19 cellular contexts compared by ENCODE assay signal in the genomic region with DNA sequence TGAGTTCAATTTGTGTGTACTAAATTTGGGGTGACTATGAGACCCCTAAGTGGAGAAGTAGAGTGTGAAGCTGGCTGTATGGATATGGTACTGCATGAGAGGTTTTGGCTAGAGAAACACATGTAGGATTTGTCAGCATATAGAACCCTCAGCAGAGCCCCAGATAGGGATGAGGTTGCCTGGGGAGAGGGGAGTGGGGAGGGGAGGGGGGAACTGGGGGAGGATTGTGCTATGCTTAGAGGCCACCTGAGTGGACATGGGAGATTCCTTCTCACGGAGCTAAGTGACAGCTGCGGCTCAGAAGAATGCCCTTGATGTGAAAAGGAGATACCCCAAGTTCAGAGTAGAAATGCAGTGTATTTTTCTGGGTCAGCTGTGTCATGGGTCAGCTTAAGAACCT. TPM values are rescaled to one million over a fixed set of nuclear protein-coding genes. Genes with fewer than 3 reads are reported as not detected.
DNase-seq lines count a peak whose midpoint lies in the region; ATAC-seq, FAIRE-seq and TF ChIP-seq lines count a peak whose summit lies in the region.
"Had no signal": no experiment of that assay in that cellular context is flagged by ENCODE, and none has a peak within 500 bp of the region (broad histone marks: within the 10 kb centered on the region; RNA-seq: fewer than 3 reads in every experiment).

No MANE protein-coding gene starts in this region.

- ATAC-seq in K562: no peak
- ATAC-seq in gastrocnemius medialis: no peak
- ATAC-seq: A549; CD8-positive, alpha-beta T cell had no signal

- no peak for TF ChIP-seq EP300 in K562 (IDR thresholded peaks at IDR 0.05; ENCODE audit: low read length)

- no TSS peak for BruUV-seq in K562 (replicated peaks; lab: Mats Ljungman, UMichigan)

- FAIRE-seq in K562 (lab: Jason Lieb, UNC): peak; percentile 29
- FAIRE-seq: A549, D721Med, G401.6, GM12891 had no signal

- POLR2A ChIA-PET in K562 (lab: Yijun Ruan, JAX): interaction anchor here (0.5 to 1.4 kb wide), 2 partner anchors 12 to 1537 kb away, joined by 3 read pairs; a partner anchor contains a TSS

- H3K36me3 ChIP-seq in K562 (ENCODE audit: control insufficient read depth, insufficient read depth, low read length) (peaks cover 50% of the 10 kb centered on the region), gastrocnemius medialis (peaks cover 0 to 33% of the 10 kb centered on the region in 2 donors)
- H3K36me3 ChIP-seq: BE2C had no signal

- in situ Hi-C loops in K562 (cut with MboI) (loop anchor here (10.0 to 25.0 kb wide), 2 partner anchors 114 to 318 kb away; a partner anchor contains a TSS), gastrocnemius medialis (cut with MboI; ENCODE audit: low sequenced_read_pairs in 4 of 4) (loop anchor here in 3 of 4 donors (5.0 to 25.0 kb wide), 3 partner anchors 122 to 482 kb away; a partner anchor contains a TSS)

- no peak overlapping the region for H3K9ac ChIP-seq in K562 (ENCODE audit: insufficient read depth in 1 of 2, low read depth in 2 of 2, low read length in 2 of 2)

- no peak overlapping the region for H3K4me2 ChIP-seq in K562 (ENCODE audit: insufficient read depth, low read length)
- H3K4me2 ChIP-seq: A549 had no signal

- no peak for TF ChIP-seq RAD21 in K562 (CRISPR knock-in tag; conservative IDR thresholded peaks at IDR 0.05 in 1 of 2, IDR thresholded peaks at IDR 0.05 in 1 of 2)

- H2AFZ ChIP-seq in K562 (ENCODE audit: low read depth, low read length): no peak overlapping the region

- CTCF ChIA-PET in K562 (lab: Yijun Ruan, JAX; ENCODE audit: low intra/inter-chr PET ratio): no interaction called here

- TF ChIP-seq POLR2A in K562 (conservative IDR thresholded peaks at IDR 0.05) (no peak), gastrocnemius medialis (IDR thresholded peaks at IDR 0.05) (no peak)

- H3K27ac ChIP-seq in K562 (ENCODE audit: extremely low read depth, low read depth, low read length) (no peak overlapping the region), gastrocnemius medialis (peak overlapping the region in 3 of 4 donors; percentile 8 to 99 (median 77))
- H3K27ac ChIP-seq: C4-2B had no signal

- DNase-seq in K562 (ENCODE audit: extremely low read depth in 1 of 4, low spot score in 3 of 4) (no peak), islet precursor cell (peak; percentile 37), gastrocnemius medialis (no peak), NCI-H446 (lab: John Stamatoyannopoulos, UW) (no peak), NCI-H187 treated with DMSO at 0.1 percent for 48 hours (lab: John Stamatoyannopoulos, UW) (no peak)
- DNase-seq in stimulated activated CD4-positive, alpha-beta T cell treated with anti-CD3 and anti-CD28 coated beads, Interleukin-15, amount 100 ng/mL, for 24 hours: no peak
- DNase-seq: BE2C; CD8-positive, alpha-beta T cell; COR-L47; DMS153; DMS79 treated with DMSO at 0.1 percent for 48 hours; EL; GOT3 had no signal

- no peak overlapping the region for H3K4me3 ChIP-seq in K562
- no peak overlapping the region for H3K4me3 ChIP-seq in gastrocnemius medialis
- H3K4me3 ChIP-seq: A549, HAP-1 had no signal

- H3K9me1 ChIP-seq in K562 (ENCODE audit: control insufficient read depth, insufficient read depth, low read length): no peaks in the 10 kb centered on the region

- TF ChIP-seq CTCF in K562 (IDR thresholded peaks at IDR 0.05 in 2 of 3, conservative IDR thresholded peaks at IDR 0.05 in 1 of 3; ENCODE audit: insufficient read depth in 2 of 3, low read depth in 1 of 3, low read length in 3 of 3) (no peak), gastrocnemius medialis (IDR thresholded peaks at IDR 0.05 in 4 of 5, conservative IDR thresholded peaks at IDR 0.05 in 1 of 5) (no peak)

- H3K9me3 ChIP-seq in K562 (replicated peaks; ENCODE audit: control insufficient read depth, insufficient read depth, low read depth, low read length): no peaks in the 10 kb centered on the region
- no peaks in the 10 kb centered on the region for H3K9me3 ChIP-seq in gastrocnemius medialis
- H3K9me3 ChIP-seq: A549, BE2C, HAP-1 had no signal

- H3K4me1 ChIP-seq in K562 (replicated peaks in 1 of 2; ENCODE audit: control insufficient read depth in 2 of 2, insufficient read depth in 2 of 2, low read length in 2 of 2) (0 out of 5 replicates have a peak, but pooled peaks cover 0 to 5% of the 10 kb centered on the region in 2 experiments), gastrocnemius medialis (peaks cover 36 to 42% of the 10 kb centered on the region in 2 donors)
- H3K4me1 ChIP-seq: HAP-1 had no signal

- no peaks in the 10 kb centered on the region for H3K27me3 ChIP-seq in K562 (ENCODE audit: control insufficient read depth in 2 of 2, insufficient read depth in 2 of 2, low read length in 2 of 2)
- H3K27me3 ChIP-seq in gastrocnemius medialis: no peaks in the 10 kb centered on the region
- H3K27me3 ChIP-seq: BE2C had no signal

- H4K20me1 ChIP-seq in K562 (replicated peaks; ENCODE audit: control insufficient read depth, insufficient read depth, low read length): 0 out of 2 replicates have a peak, but pooled peaks cover 3% of the 10 kb centered on the region

- H3K79me2 ChIP-seq in K562 (ENCODE audit: control insufficient read depth, insufficient read depth, low read length): no peaks in the 10 kb centered on the region

- WGBS in K562 (ENCODE audit: insufficient coverage, low coverage, missing lambda C conversion rate): 40% methylated on average over 2 of the region's 2 CpGs

- intact Hi-C loops in K562 (cut with micrococcal nuclease): loop anchor here (10.0 kb wide), 2 partner anchors 196 to 316 kb away; a partner anchor contains a TSS
- intact Hi-C loops in gastrocnemius medialis (cut with DNase I; ENCODE audit: low total_unique reads): no loop called here

TF ChIP-seq in K562, 482 proteins besides CTCF, POLR2A, EP300 and RAD21:
- TF ChIP-seq ZNF224 (CRISPR knock-in tag; IDR thresholded peaks at IDR 0.05) (no peak), SOX6 (IDR thresholded peaks at IDR 0.05) (no peak), CXXC5 (CRISPR knock-in tag; IDR thresholded peaks at IDR 0.05) (no peak), ZNF778 (CRISPR knock-in tag; IDR thresholded peaks at IDR 0.05) (no peak), PURB (CRISPR knock-in tag; IDR thresholded peaks at IDR 0.05; ENCODE audit: low read depth) (no peak)
- TF ChIP-seq, protein P1, sequence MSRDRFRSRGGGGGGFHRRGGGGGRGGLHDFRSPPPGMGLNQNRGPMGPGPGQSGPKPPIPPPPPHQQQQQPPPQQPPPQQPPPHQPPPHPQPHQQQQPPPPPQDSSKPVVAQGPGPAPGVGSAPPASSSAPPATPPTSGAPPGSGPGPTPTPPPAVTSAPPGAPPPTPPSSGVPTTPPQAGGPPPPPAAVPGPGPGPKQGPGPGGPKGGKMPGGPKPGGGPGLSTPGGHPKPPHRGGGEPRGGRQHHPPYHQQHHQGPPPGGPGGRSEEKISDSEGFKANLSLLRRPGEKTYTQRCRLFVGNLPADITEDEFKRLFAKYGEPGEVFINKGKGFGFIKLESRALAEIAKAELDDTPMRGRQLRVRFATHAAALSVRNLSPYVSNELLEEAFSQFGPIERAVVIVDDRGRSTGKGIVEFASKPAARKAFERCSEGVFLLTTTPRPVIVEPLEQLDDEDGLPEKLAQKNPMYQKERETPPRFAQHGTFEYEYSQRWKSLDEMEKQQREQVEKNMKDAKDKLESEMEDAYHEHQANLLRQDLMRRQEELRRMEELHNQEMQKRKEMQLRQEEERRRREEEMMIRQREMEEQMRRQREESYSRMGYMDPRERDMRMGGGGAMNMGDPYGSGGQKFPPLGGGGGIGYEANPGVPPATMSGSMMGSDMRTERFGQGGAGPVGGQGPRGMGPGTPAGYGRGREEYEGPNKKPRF (IDR thresholded peaks at IDR 0.05; ENCODE audit: low read depth, low read length): no peak
- TF ChIP-seq, protein P2, sequence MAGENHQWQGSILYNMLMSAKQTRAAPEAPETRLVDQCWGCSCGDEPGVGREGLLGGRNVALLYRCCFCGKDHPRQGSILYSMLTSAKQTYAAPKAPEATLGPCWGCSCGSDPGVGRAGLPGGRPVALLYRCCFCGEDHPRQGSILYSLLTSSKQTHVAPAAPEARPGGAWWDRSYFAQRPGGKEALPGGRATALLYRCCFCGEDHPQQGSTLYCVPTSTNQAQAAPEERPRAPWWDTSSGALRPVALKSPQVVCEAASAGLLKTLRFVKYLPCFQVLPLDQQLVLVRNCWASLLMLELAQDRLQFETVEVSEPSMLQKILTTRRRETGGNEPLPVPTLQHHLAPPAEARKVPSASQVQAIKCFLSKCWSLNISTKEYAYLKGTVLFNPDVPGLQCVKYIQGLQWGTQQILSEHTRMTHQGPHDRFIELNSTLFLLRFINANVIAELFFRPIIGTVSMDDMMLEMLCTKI (IDR thresholded peaks at IDR 0.05; ENCODE audit: partially characterized antibody): no peak
- TF ChIP-seq, protein P3, sequence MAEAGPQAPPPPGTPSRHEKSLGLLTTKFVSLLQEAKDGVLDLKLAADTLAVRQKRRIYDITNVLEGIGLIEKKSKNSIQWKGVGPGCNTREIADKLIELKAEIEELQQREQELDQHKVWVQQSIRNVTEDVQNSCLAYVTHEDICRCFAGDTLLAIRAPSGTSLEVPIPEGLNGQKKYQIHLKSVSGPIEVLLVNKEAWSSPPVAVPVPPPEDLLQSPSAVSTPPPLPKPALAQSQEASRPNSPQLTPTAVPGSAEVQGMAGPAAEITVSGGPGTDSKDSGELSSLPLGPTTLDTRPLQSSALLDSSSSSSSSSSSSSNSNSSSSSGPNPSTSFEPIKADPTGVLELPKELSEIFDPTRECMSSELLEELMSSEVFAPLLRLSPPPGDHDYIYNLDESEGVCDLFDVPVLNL (CRISPR knock-in tag; IDR thresholded peaks at IDR 0.05; ENCODE audit: low read depth): no peak

RNA-seq across cellular contexts. Expression of a gene that starts 11.2 kb away (rescaled TPM):
- 50.2 and 52.9 TPM in 2 replicates for total RNA-seq in K562 (2011; cell fraction: chromatin; rRNA removed; ENCODE audit: low replicate concordance)
- 43.7 and 56.8 TPM in 2 replicates for total RNA-seq in K562 (2011; cell fraction: nucleolus; rRNA removed)
- total RNA-seq in K562 (2011; cell fraction: nucleoplasm; rRNA removed): 53.5 and 62.8 TPM in 2 replicates
- total RNA-seq in K562 (2014; rRNA removed) (7.0 and 9.9 TPM in 2 replicates), K562 (2014; rRNA removed; fragmentation: Illumina TruSeq; extraction: Trizol) (7.3 and 8.3 TPM in 2 replicates), K562 (2015; rRNA removed; fragmentation: Illumina TruSeq; extraction: Trizol) (6.3 and 6.9 TPM in 2 replicates), K562 (2021) (11.5 and 13.3 TPM in 2 replicates), gastrocnemius medialis (100 to 1,000 TPM in 1 of 4 donors, 10 to 100 TPM in 3; 56.2 to 116 (median 79.2) TPM)
- polyA plus RNA-seq in K562 (2011; rRNA removed) (16.6 and 18.9 TPM in 2 replicates), K562 (2014; fragmentation: Illumina TruSeq; extraction: Trizol) (12.5 and 15.7 TPM in 2 replicates), K562 (2014; fragmentation: Nextera tagmentation; extraction: Ambion mirVana) (1 to 10 TPM; 3.0 to 3.3 TPM), K562 (2014; rRNA removed) (8.4 and 9.0 TPM in 2 replicates)
- polyA plus RNA-seq in K562 (2011; cell fraction: cytosol; rRNA removed): 19.7 and 24.6 TPM in 2 replicates
- polyA plus RNA-seq in K562 (2011; cell fraction: nucleus; rRNA removed): 77.0 and 105 TPM in 2 replicates
- 5.5 and 7.3 TPM in 2 replicates for polyA plus RNA-seq in K562 (2012)
- polyA minus RNA-seq in K562 (2011; rRNA and poly(A)+ RNA removed): 15.8 TPM in 2 replicates
- 8.6 and 11.3 TPM in 2 replicates for polyA minus RNA-seq in K562 (2011; cell fraction: cytosol; rRNA and poly(A)+ RNA removed)
- polyA minus RNA-seq in K562 (2011; cell fraction: nucleus; rRNA and poly(A)+ RNA removed): 15.1 and 16.0 TPM in 2 replicates
